Comparison of ENCODE assay signal across 7 cellular contexts in the genomic region with DNA sequence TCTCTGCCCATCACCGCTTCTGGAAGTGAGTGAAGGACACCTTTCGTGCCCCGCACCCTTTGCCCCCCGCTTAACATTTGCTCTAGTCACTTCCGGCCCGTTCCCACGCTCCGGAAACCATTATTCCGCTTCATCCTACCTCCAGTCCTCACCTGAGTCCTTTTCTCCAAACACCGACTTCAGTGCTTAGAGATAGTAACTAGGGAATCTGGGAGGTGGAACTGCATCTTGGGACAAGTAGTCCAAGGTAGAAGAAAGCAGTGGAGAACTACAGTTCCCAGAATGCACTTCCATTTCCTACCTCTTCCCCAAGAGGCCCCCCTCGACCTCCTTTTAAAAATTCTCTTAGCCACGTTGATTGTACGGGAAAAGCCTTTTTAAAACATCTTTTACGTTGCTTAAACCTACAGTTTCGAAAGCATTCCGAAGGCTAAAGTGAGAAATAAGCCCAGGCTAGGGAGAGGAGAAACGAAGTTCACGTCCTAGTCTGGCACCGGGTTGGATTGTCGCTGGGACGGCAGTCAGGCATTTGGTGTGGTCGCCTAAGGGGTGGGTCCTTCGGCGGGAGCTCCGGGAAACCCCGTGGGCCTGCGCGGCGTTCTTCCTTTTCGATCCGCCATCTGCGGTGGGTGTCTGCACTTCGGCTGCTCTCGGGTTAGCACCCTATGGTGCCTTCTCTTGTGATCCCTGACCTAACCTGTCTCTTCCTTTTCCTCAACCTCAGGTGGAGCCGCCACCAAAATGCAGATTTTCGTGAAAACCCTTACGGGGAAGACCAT. TPM values are rescaled to one million over a fixed set of nuclear protein-coding genes. Genes with fewer than 3 reads are reported as not detected.
DNase-seq lines count a peak whose midpoint lies in the region; ATAC-seq, FAIRE-seq and TF ChIP-seq lines count a peak whose summit lies in the region.

A gene (minus strand): TSS at position 210 of the 779 bp plus-strand sequence. CDS start 9,882 bp downstream, outside the sequence.
A gene (plus strand): TSS at position 605 of the 779 bp plus-strand sequence. CDS start 137 bp downstream, at position 742.

- H3K27ac ChIP-seq in GM12878 (ENCODE audit: control insufficient read depth, insufficient read depth), result peak within 1 kb of the TSS; percentile 98

- WGBS in GM12878 (ENCODE audit: insufficient coverage, insufficient replicate concordance, low lambda C conversion rate, missing lambda C conversion rate), result under 1% methylated on average over 37 of the region's 37 CpGs

- peak within 1 kb of the TSS; percentile 93 for H3K4me3 ChIP-seq in GM12878

- TF ChIP-seq EP300 in GM12878 (IDR thresholded peaks at IDR 0.05; ENCODE audit: borderline replicate concordance in 1 of 2, control insufficient read depth in 1 of 2, low read depth in 2 of 2, low read length in 2 of 2), result 0 out of 4 replicates have a peak, but pooled peaks of 1 of the 2 experiments have one; percentile 19

- H3K27me3 ChIP-seq in GM12878 (replicated peaks in 1 of 2; ENCODE audit: control insufficient read depth in 2 of 2, insufficient read depth in 2 of 2, low read length in 1 of 2), result no peaks in the 10 kb centered on the region

- FAIRE-seq in GM12878 (lab: Jason Lieb, UNC), result peak; percentile 88

- H3K36me3 ChIP-seq in GM12878 (ENCODE audit: control insufficient read depth in 2 of 2, insufficient read depth in 2 of 2, low read length in 1 of 2), result peaks cover 1 to 23% of the 10 kb centered on the region in 2 experiments; a peak in 3 of 4 replicates

- RAD21 ChIA-PET in GM12878 (lab: Charles Lee; ENCODE audit: unreplicated experiment), result interaction anchor here (1.0 kb wide), 1 partner anchor 9 kb away, joined by 3 read pairs; no protein-coding TSS in a partner anchor

- H3K79me2 ChIP-seq in GM12878 (ENCODE audit: control insufficient read depth, insufficient read depth, low read length), result peaks cover 53% of the 10 kb centered on the region

- H4K20me1 ChIP-seq in GM12878 (ENCODE audit: control insufficient read depth, insufficient read depth), result no peaks in the 10 kb centered on the region

- TF ChIP-seq POLR2A in GM12878 (IDR thresholded peaks at IDR 0.05; ENCODE audit: low read depth, low read length), result peak; percentile 98

- no peak for TF ChIP-seq CTCF in GM12878 (IDR thresholded peaks at IDR 0.05 in 2 of 3, conservative IDR thresholded peaks at IDR 0.05 in 1 of 3; ENCODE audit: control insufficient read depth in 2 of 3, extremely low read depth in 1 of 3, insufficient read depth in 1 of 3, low read depth in 3 of 3, low read length in 3 of 3)

- in situ Hi-C loops in GM12878 (cut with MboI), result no loop called here

- intact Hi-C loops in GM12878 (cut with micrococcal nuclease; ENCODE audit: unreplicated experiment), result loop anchor here (2.0 to 5.0 kb wide), 4 partner anchors 35 to 385 kb away; a partner anchor contains a TSS
- intact Hi-C loops in sciatic nerve (cut with DNase I), result no loop called here

- no peak for TF ChIP-seq RAD21 in GM12878 (IDR thresholded peaks at IDR 0.05; ENCODE audit: insufficient read depth, low read depth, low read length)

- H3K4me1 ChIP-seq in GM12878 (ENCODE audit: control insufficient read depth, insufficient read depth, low read length), result peaks cover 3% of the 10 kb centered on the region; the same call in 1 of the 2 replicates

- peak within 1 kb of the TSS; percentile 87 for H3K4me2 ChIP-seq in GM12878 (ENCODE audit: control insufficient read depth, insufficient read depth)

- H3K9me3 ChIP-seq in GM12878 (replicated peaks; ENCODE audit: control insufficient read depth, insufficient read depth, low read length), result no peaks in the 10 kb centered on the region

- SMC1A ChIA-PET in GM12878 (lab: Charles Lee; ENCODE audit: uncharacterized antibody, unreplicated experiment), result interaction anchor here (1.0 kb wide), 1 partner anchor 10 kb away, joined by 3 read pairs; no protein-coding TSS in a partner anchor

- peak; percentile 95 to 99 for DNase-seq in NCI-H2081 (lab: John Stamatoyannopoulos, UW)
- DNase-seq in T1000 (lab: John Stamatoyannopoulos, UW), result peak; percentile 86
- peak; percentile 85 for DNase-seq in GM12878 (ENCODE audit: low read depth, low spot score)
- DNase-seq in iPS DF 19.7 (ENCODE audit: low read depth, low spot score), result peak; percentile 100
- peak; percentile 94 for DNase-seq in sciatic nerve (ENCODE audit: low spot score)

- ATAC-seq in GM18508 (IDR thresholded peaks at IDR 0.05; ENCODE audit: insufficient read depth, unreplicated experiment) (peak; percentile 81), HG03025 (IDR thresholded peaks at IDR 0.05; ENCODE audit: low FRiP score, unreplicated experiment) (peak; percentile 91), GM12878 (peak; percentile 85), sciatic nerve (peak; percentile 98)

- POLR2A ChIA-PET in GM12878 (lab: Charles Lee), result interaction anchor here (0.9 to 1.3 kb wide), 3 partner anchors 13 to 253 kb away, joined by 3 to 8 read pairs (median 4); no protein-coding TSS in a partner anchor

- CTCF ChIA-PET in GM12878 (lab: Yijun Ruan, JAX), result interaction anchor here (1.0 kb wide), 1 partner anchor 200 kb away, joined by 3 read pairs; no protein-coding TSS in a partner anchor

- H2AFZ ChIP-seq in GM12878 (ENCODE audit: control insufficient read depth, low read depth, low read length), result peak within 1 kb of the TSS; percentile 98

- BruUV-seq in GM12878 (replicated peaks; lab: Mats Ljungman, UMichigan), result no TSS peak

- H3K9ac ChIP-seq in GM12878 (ENCODE audit: control insufficient read depth, insufficient read depth, low read length), result peak within 1 kb of the TSS; percentile 98

TF ChIP-seq in GM12878, 131 proteins besides CTCF, POLR2A, EP300 and RAD21 (continues in another document):
- TF ChIP-seq, protein P1, sequence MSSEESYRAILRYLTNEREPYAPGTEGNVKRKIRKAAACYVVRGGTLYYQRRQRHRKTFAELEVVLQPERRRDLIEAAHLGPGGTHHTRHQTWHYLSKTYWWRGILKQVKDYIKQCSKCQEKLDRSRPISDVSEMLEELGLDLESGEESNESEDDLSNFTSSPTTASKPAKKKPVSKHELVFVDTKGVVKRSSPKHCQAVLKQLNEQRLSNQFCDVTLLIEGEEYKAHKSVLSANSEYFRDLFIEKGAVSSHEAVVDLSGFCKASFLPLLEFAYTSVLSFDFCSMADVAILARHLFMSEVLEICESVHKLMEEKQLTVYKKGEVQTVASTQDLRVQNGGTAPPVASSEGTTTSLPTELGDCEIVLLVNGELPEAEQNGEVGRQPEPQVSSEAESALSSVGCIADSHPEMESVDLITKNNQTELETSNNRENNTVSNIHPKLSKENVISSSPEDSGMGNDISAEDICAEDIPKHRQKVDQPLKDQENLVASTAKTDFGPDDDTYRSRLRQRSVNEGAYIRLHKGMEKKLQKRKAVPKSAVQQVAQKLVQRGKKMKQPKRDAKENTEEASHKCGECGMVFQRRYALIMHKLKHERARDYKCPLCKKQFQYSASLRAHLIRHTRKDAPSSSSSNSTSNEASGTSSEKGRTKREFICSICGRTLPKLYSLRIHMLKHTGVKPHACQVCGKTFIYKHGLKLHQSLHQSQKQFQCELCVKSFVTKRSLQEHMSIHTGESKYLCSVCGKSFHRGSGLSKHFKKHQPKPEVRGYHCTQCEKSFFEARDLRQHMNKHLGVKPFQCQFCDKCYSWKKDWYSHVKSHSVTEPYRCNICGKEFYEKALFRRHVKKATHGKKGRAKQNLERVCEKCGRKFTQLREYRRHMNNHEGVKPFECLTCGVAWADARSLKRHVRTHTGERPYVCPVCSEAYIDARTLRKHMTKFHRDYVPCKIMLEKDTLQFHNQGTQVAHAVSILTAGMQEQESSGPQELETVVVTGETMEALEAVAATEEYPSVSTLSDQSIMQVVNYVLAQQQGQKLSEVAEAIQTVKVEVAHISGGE (CRISPR knock-in tag; IDR thresholded peaks at IDR 0.05), result no peak
- TF ChIP-seq CBX5 (IDR thresholded peaks at IDR 0.05; ENCODE audit: low read depth), result no peak
- TF ChIP-seq MTA3 (IDR thresholded peaks at IDR 0.05; ENCODE audit: borderline replicate concordance, low read length), result no peak; the same call in 1 of the 2 replicates
- no peak for TF ChIP-seq HDAC2 (IDR thresholded peaks at IDR 0.05)

RNA-seq across cellular contexts. Expression of the first gene that starts in this region (rescaled TPM):
- total RNA-seq in GM12878 (2013; cell fraction: nucleolus; rRNA removed), result 30.4 and 41.7 TPM in 2 replicates
- total RNA-seq in GM12878 (2014; rRNA removed) (3.2 and 6.2 TPM in 2 replicates), GM12878 (2014; rRNA removed; fragmentation: Illumina TruSeq; extraction: Trizol) (6.1 and 8.7 TPM in 2 replicates), GM12878 (2021) (4.0 and 6.2 TPM in 2 replicates), sciatic nerve (11.9 TPM)
- polyA plus RNA-seq in GM12878 (2011; ENCODE audit: low read depth), result 0.98 TPM
- polyA plus RNA-seq in GM12878 (2011; rRNA removed) (6.8 and 10.1 TPM in 2 replicates), GM12878 (2014; fragmentation: Illumina TruSeq; extraction: Trizol) (3.5 and 4.0 TPM in 2 replicates), GM12878 (2014; fragmentation: Nextera tagmentation; extraction: Ambion mirVana) (1 to 10 TPM; 2.6 to 3.2 TPM), GM12878 (2014; rRNA removed) (5.1 and 5.7 TPM in 2 replicates), GM12878 (2016; fragmentation: Nextera tagmentation; extraction: Ambion mirVana) (1 to 10 TPM; 4.3 to 5.6 TPM)
- polyA plus RNA-seq in GM12878 (2011; cell fraction: cytosol; rRNA removed), result 1.3 and 2.3 TPM in 2 replicates
- 6.7 and 8.8 TPM in 2 replicates for polyA plus RNA-seq in GM12878 (2011; cell fraction: nucleus; rRNA removed)
- 3.8 and 4.1 TPM in 2 replicates for polyA plus RNA-seq in GM12878 (2012)
- polyA minus RNA-seq in GM12878 (2011; rRNA and poly(A)+ RNA removed), result 1.5 and 6.6 TPM in 2 replicates
- 2.8 TPM in 1 of 2 replicates, not detected in the other for polyA minus RNA-seq in GM12878 (2011; cell fraction: cytosol; rRNA and poly(A)+ RNA removed)
- polyA minus RNA-seq in GM12878 (2011; cell fraction: nucleus; rRNA and poly(A)+ RNA removed), result 8.7 and 13.1 TPM in 2 replicates

RNA-seq across cellular contexts. Expression of the second gene that starts in this region (rescaled TPM):
- 210 and 242 TPM in 2 replicates for total RNA-seq in GM12878 (2013; cell fraction: nucleolus; rRNA removed)
- total RNA-seq in GM12878 (2014; rRNA removed) (1,715 and 1,919 TPM in 2 replicates), GM12878 (2014; rRNA removed; fragmentation: Illumina TruSeq; extraction: Trizol) (2,577 and 2,600 TPM in 2 replicates), GM12878 (2021) (1,460 and 1,505 TPM in 2 replicates), sciatic nerve (762 TPM)
- polyA plus RNA-seq in GM12878 (2011; ENCODE audit: low read depth), result 3,990 TPM
- polyA plus RNA-seq in GM12878 (2011; rRNA removed) (2,736 and 3,509 TPM in 2 replicates), GM12878 (2014; fragmentation: Illumina TruSeq; extraction: Trizol) (1,739 and 2,088 TPM in 2 replicates), GM12878 (2014; fragmentation: Nextera tagmentation; extraction: Ambion mirVana) (1,000 to 10,000 TPM; 3,416 to 4,705 TPM), GM12878 (2014; rRNA removed) (2,025 and 2,160 TPM in 2 replicates), GM12878 (2016; fragmentation: Nextera tagmentation; extraction: Ambion mirVana) (1,000 to 10,000 TPM; 1,779 to 1,833 TPM)
- 1,475 and 1,891 TPM in 2 replicates for polyA plus RNA-seq in GM12878 (2011; cell fraction: cytosol; rRNA removed)
- polyA plus RNA-seq in GM12878 (2011; cell fraction: nucleus; rRNA removed), result 520 and 651 TPM in 2 replicates
- 2,856 and 3,931 TPM in 2 replicates for polyA plus RNA-seq in GM12878 (2012)
- polyA minus RNA-seq in GM12878 (2011; rRNA and poly(A)+ RNA removed), result 381 and 517 TPM in 2 replicates
- 228 and 239 TPM in 2 replicates for polyA minus RNA-seq in GM12878 (2011; cell fraction: cytosol; rRNA and poly(A)+ RNA removed)
- polyA minus RNA-seq in GM12878 (2011; cell fraction: nucleus; rRNA and poly(A)+ RNA removed), result 125 and 194 TPM in 2 replicates

Comparison
In these comparisons a context has a peak if more than half of its experiments do, and no peak if none do; other contexts are left out.
1. Peak in every context shown above with its lines: DNase-seq, ATAC-seq, H3K4me3 ChIP-seq and H3K27ac ChIP-seq.